ENCODE assay signal across 7 cellular contexts in genomic region chr3:124730920-124731297, GRCh38. TPM values are rescaled to one million over a fixed set of nuclear protein-coding genes. Genes with fewer than 3 reads are reported as not detected.
DNase-seq lines count a peak whose midpoint lies in the region; ATAC-seq, FAIRE-seq and TF ChIP-seq lines count a peak whose summit lies in the region.

No MANE protein-coding gene starts in this region.

- no peak for FAIRE-seq in keratinocyte (lab: Jason Lieb, UNC)

- peak overlapping the region; percentile 66 for H3K4me2 ChIP-seq in keratinocyte (ENCODE audit: control insufficient read depth, extremely low read depth, insufficient read depth, low read depth, low read length)

- peaks cover 42% of the 10 kb centered on the region for H3K79me2 ChIP-seq in keratinocyte (ENCODE audit: control insufficient read depth, insufficient read depth, low read length)

- peaks cover 3% of the 10 kb centered on the region for H3K9me1 ChIP-seq in keratinocyte (ENCODE audit: control insufficient read depth, extremely low read depth, insufficient read depth, low read length)

- H3K27ac ChIP-seq in HUES48 (ENCODE audit: low read depth, low read length) = no peak overlapping the region
- H3K27ac ChIP-seq in keratinocyte (ENCODE audit: control insufficient read depth, insufficient read depth, low read length) = peak overlapping the region; percentile 97

- H3K4me1 ChIP-seq in HUES48 (ENCODE audit: control insufficient read depth, insufficient read depth, low read length) = peaks cover 4% of the 10 kb centered on the region
- H3K4me1 ChIP-seq in keratinocyte (ENCODE audit: control insufficient read depth, extremely low read depth, insufficient read depth, low read length) = peaks cover 22% of the 10 kb centered on the region

- H3K27me3 ChIP-seq in HUES48 (ENCODE audit: control insufficient read depth, insufficient read depth, low read length) (peaks cover 6% of the 10 kb centered on the region), keratinocyte (ENCODE audit: control insufficient read depth, extremely low read depth, insufficient read depth, low read length) (peaks cover 3% of the 10 kb centered on the region)

- H4K20me1 ChIP-seq in keratinocyte (ENCODE audit: control insufficient read depth, extremely low read depth, insufficient read depth, low read length) = peaks cover 7% of the 10 kb centered on the region

- TF ChIP-seq CTCF in keratinocyte (optimal IDR thresholded peaks at IDR 0.05 in 1 of 3, IDR thresholded peaks at IDR 0.05 in 1 of 3, conservative IDR thresholded peaks at IDR 0.05 in 1 of 3; ENCODE audit: extremely low read depth in 1 of 3, insufficient read depth in 2 of 3, low read length in 3 of 3) = no peak

- H3K36me3 Mint-ChIP-seq in activated T-helper 2 cell treated with anti-CD3 and anti-CD28 coated beads, Interferon-gamma antibody, Interleukin-2, Interleukin-4, amounts not matched to agents 10 μg/mL and 5 μg/mL and 100 μg/mL, durations not matched to agents 14 hours and 24 hours and 36 hours (ENCODE audit: low read depth) = peaks cover 23% of the 10 kb centered on the region
- H3K36me3 Mint-ChIP-seq in stimulated activated naive B cell treated with anti-CD40 and anti-IgM and Interleukin-4, amounts not matched to agents 10 μg/mL and 1 μg/mL and 100 μg/mL, for 72 hours = peaks cover 10 to 24% of the 10 kb centered on the region in 2 donors

- peaks cover 28% of the 10 kb centered on the region for H3K4me1 Mint-ChIP-seq in activated T-helper 2 cell treated with anti-CD3 and anti-CD28 coated beads, Interferon-gamma antibody, Interleukin-2, Interleukin-4, amounts not matched to agents 10 μg/mL and 5 μg/mL and 100 μg/mL, durations not matched to agents 14 hours and 24 hours and 36 hours (ENCODE audit: low read depth)
- peaks cover 14 to 32% of the 10 kb centered on the region in 2 donors for H3K4me1 Mint-ChIP-seq in stimulated activated naive B cell treated with anti-CD40 and anti-IgM and Interleukin-4, amounts not matched to agents 10 μg/mL and 1 μg/mL and 100 μg/mL, for 72 hours

- H3K4me3 Mint-ChIP-seq in activated T-helper 2 cell treated with anti-CD3 and anti-CD28 coated beads, Interferon-gamma antibody, Interleukin-2, Interleukin-4, amounts not matched to agents 10 μg/mL and 5 μg/mL and 100 μg/mL, durations not matched to agents 14 hours and 24 hours and 36 hours (ENCODE audit: low read depth) = peak overlapping the region; percentile 99
- H3K4me3 Mint-ChIP-seq in stimulated activated naive B cell treated with anti-CD40 and anti-IgM and Interleukin-4, amounts not matched to agents 10 μg/mL and 1 μg/mL and 100 μg/mL, for 72 hours = peak overlapping the region; percentile 99 to 100

- peak overlapping the region; percentile 98 for H3K4me3 ChIP-seq in HUES48 (ENCODE audit: low read depth, low read length)
- peak overlapping the region; percentile 90 to 99 (median 94) for H3K4me3 ChIP-seq in keratinocyte (ENCODE audit: control insufficient read depth in 2 of 3, extremely low read depth in 1 of 3, insufficient read depth in 2 of 3, low read depth in 1 of 3, low read length in 3 of 3)

- peak; percentile 5 to 13 for ATAC-seq in stimulated activated naive B cell treated with anti-CD40 and anti-IgM and Interleukin-4, amounts not matched to agents 10 μg/mL and 1 μg/mL and 100 μg/mL, for 72 hours (replicated peaks)
- ATAC-seq in GM19395 (IDR thresholded peaks at IDR 0.05; ENCODE audit: unreplicated experiment) = no peak
- ATAC-seq in HG02610 (IDR thresholded peaks at IDR 0.05; ENCODE audit: unreplicated experiment) = no peak

- H3K27ac Mint-ChIP-seq in activated T-helper 2 cell treated with anti-CD3 and anti-CD28 coated beads, Interferon-gamma antibody, Interleukin-2, Interleukin-4, amounts not matched to agents 10 μg/mL and 5 μg/mL and 100 μg/mL, durations not matched to agents 14 hours and 24 hours and 36 hours = peak overlapping the region; percentile 99
- peak overlapping the region; percentile 100 for H3K27ac Mint-ChIP-seq in stimulated activated naive B cell treated with anti-CD40 and anti-IgM and Interleukin-4, amounts not matched to agents 10 μg/mL and 1 μg/mL and 100 μg/mL, for 72 hours

- no peak for DNase-seq in activated T-helper 2 cell treated with anti-CD3 and anti-CD28 coated beads, Interferon-gamma antibody, Interleukin-2, Interleukin-4, amounts not matched to agents 10 μg/mL and 5 μg/mL and 100 μg/mL, durations not matched to agents 14 hours and 24 hours and 36 hours (ENCODE audit: low spot score)
- DNase-seq in keratinocyte (ENCODE audit: low read depth, low spot score) (no peak), DMS153 treated with DMSO at 0.1 percent for 48 hours (lab: John Stamatoyannopoulos, UW; ENCODE audit: unreplicated experiment) (no peak)
- no peak for DNase-seq in stimulated activated naive B cell treated with anti-CD40 and anti-IgM and Interleukin-4, amounts not matched to agents 10 μg/mL and 1 μg/mL and 100 μg/mL, for 72 hours

- H3K9me3 ChIP-seq in HUES48 (ENCODE audit: control insufficient read depth, insufficient read depth, low read length) (no peaks in the 10 kb centered on the region), keratinocyte (ENCODE audit: control insufficient read depth, low read depth, low read length) (no peaks in the 10 kb centered on the region)

- peaks cover 7% of the 10 kb centered on the region for H3K27me3 Mint-ChIP-seq in activated T-helper 2 cell treated with anti-CD3 and anti-CD28 coated beads, Interferon-gamma antibody, Interleukin-2, Interleukin-4, amounts not matched to agents 10 μg/mL and 5 μg/mL and 100 μg/mL, durations not matched to agents 14 hours and 24 hours and 36 hours (ENCODE audit: low read depth)
- H3K27me3 Mint-ChIP-seq in stimulated activated naive B cell treated with anti-CD40 and anti-IgM and Interleukin-4, amounts not matched to agents 10 μg/mL and 1 μg/mL and 100 μg/mL, for 72 hours = peaks cover 0 to 3% of the 10 kb centered on the region in 2 donors

- no peaks in the 10 kb centered on the region for H3K9me3 Mint-ChIP-seq in activated T-helper 2 cell treated with anti-CD3 and anti-CD28 coated beads, Interferon-gamma antibody, Interleukin-2, Interleukin-4, amounts not matched to agents 10 μg/mL and 5 μg/mL and 100 μg/mL, durations not matched to agents 14 hours and 24 hours and 36 hours
- no peaks in the 10 kb centered on the region for H3K9me3 Mint-ChIP-seq in stimulated activated naive B cell treated with anti-CD40 and anti-IgM and Interleukin-4, amounts not matched to agents 10 μg/mL and 1 μg/mL and 100 μg/mL, for 72 hours

- H2AFZ ChIP-seq in keratinocyte (ENCODE audit: control insufficient read depth, low read length) = peak overlapping the region; percentile 100

- dilution Hi-C loops in keratinocyte (cut with MboI; ENCODE audit: extremely low pct_ligation_motif_present, low sequenced_read_pairs) = no loop called here

- H3K9ac ChIP-seq in HUES48 (ENCODE audit: low read depth, low read length) = peak overlapping the region; percentile 98
- H3K9ac ChIP-seq in keratinocyte (ENCODE audit: control insufficient read depth, extremely low read depth, insufficient read depth, low read length) = peak overlapping the region; percentile 99

- H3K36me3 ChIP-seq in HUES48 (ENCODE audit: control insufficient read depth, insufficient read depth, low read length) = peaks cover 33% of the 10 kb centered on the region
- H3K36me3 ChIP-seq in keratinocyte (ENCODE audit: control insufficient read depth in 2 of 2, extremely low read depth in 1 of 2, insufficient read depth in 2 of 2, low read length in 2 of 2) = peaks cover 0 to 13% of the 10 kb centered on the region in 2 experiments

- intact Hi-C loops in activated T-helper 2 cell treated with anti-CD3 and anti-CD28 coated beads, Interferon-gamma antibody, Interleukin-2, Interleukin-4, amounts not matched to agents 10 μg/mL and 5 μg/mL and 100 μg/mL, durations not matched to agents 14 hours and 24 hours and 36 hours (cut with micrococcal nuclease) = no loop called here

RNA-seq across cellular contexts. Expression of gene UMPS, which starts 0.7 kb away (rescaled TPM):
- total RNA-seq in activated T-helper 2 cell treated with anti-CD3 and anti-CD28 coated beads, Interferon-gamma antibody, Interleukin-2, Interleukin-4, amounts not matched to agents 10 μg/mL and 5 μg/mL and 100 μg/mL, durations not matched to agents 14 hours and 24 hours and 36 hours = 49.0 and 52.8 TPM in 2 replicates
- polyA plus RNA-seq in keratinocyte = 43.2 to 53.7 TPM (median 51.7 TPM) in 3 replicates
- polyA plus RNA-seq in keratinocyte (2011; ENCODE audit: low read depth) = 55.3 TPM
- polyA plus RNA-seq in keratinocyte (2011; cell fraction: cytosol; rRNA removed) = 25.8 and 35.3 TPM in 2 replicates
- 40.5 and 52.5 TPM in 2 replicates for polyA plus RNA-seq in keratinocyte (2011; cell fraction: nucleus; rRNA removed)
- polyA plus RNA-seq in keratinocyte (2012; ENCODE audit: low replicate concordance) = 21.1 and 30.6 TPM in 2 replicates
- polyA minus RNA-seq in keratinocyte = 30.4 to 61.2 TPM (median 43.1 TPM) in 3 replicates
- 89.2 TPM for polyA minus RNA-seq in keratinocyte (2011; cell fraction: cytosol; rRNA and poly(A)+ RNA removed)
- 16.4 and 29.3 TPM in 2 replicates for polyA minus RNA-seq in keratinocyte (2011; cell fraction: nucleus; rRNA and poly(A)+ RNA removed)

Comparison
In these comparisons a context has a peak if more than half of its experiments do, and no peak if none do; other contexts are left out.
1. ATAC-seq: peak in stimulated activated naive B cell treated with anti-CD40 and anti-IgM and Interleukin-4, amounts not matched to agents 10 μg/mL and 1 μg/mL and 100 μg/mL, for 72 hours (2 of 2); none in GM19395 (single experiment) and HG02610 (single experiment).